In the genomic region with DNA sequence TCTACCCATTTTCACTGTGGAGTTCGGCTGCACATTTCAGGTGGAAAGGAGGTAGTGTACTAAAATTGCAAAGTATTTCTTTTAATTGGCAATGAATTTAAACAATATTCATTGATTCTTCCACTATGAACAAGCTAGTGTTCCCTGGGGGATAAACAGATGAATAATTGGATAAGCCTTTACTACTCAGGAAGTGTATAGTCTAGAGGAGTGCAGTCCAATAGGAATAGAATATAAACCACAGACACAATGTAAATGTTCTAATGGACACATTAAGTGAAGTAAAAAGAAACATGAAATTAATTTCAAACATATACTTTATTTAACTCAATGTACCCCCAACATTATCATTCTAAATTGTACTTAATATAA, we compare ENCODE assay signal across 10 cellular contexts. TPM values are rescaled to one million over a fixed set of nuclear protein-coding genes. Genes with fewer than 3 reads are reported as not detected.
DNase-seq lines count a peak whose midpoint lies in the region; ATAC-seq and TF ChIP-seq lines count a peak whose summit lies in the region.
"Had no signal": no experiment of that assay in that cellular context is flagged by ENCODE, and none has a peak within 500 bp of the region (broad histone marks: within the 10 kb centered on the region; RNA-seq: fewer than 3 reads in every experiment).

No MANE protein-coding gene starts in this region.

- H3K4me3 Mint-ChIP-seq in CD4-positive, CD25-positive, alpha-beta regulatory T cell: no peak overlapping the region

- TF ChIP-seq POLR2A in gastroesophageal sphincter (IDR thresholded peaks at IDR 0.05): no peak

- no peak overlapping the region for H3K4me3 ChIP-seq in CD4-positive, CD25-positive, alpha-beta regulatory T cell (ENCODE audit: low read depth, low read length)
- no peak overlapping the region for H3K4me3 ChIP-seq in brain microvascular endothelial cell (ENCODE audit: low read depth, low read length)
- H3K4me3 ChIP-seq in parathyroid adenoma (ENCODE audit: low read depth, low read length): peak overlapping the region; percentile 41
- H3K4me3 ChIP-seq in MG63: no peak overlapping the region
- no peak overlapping the region for H3K4me3 ChIP-seq in gastroesophageal sphincter
- H3K4me3 ChIP-seq: mucosa of descending colon had no signal

- peaks cover 14% of the 10 kb centered on the region for H3K4me1 ChIP-seq in CD4-positive, CD25-positive, alpha-beta regulatory T cell (ENCODE audit: control insufficient read depth, insufficient read depth, low read length, poor library complexity, severe bottlenecking)
- H3K4me1 ChIP-seq in parathyroid adenoma: peaks cover 38% of the 10 kb centered on the region
- H3K4me1 ChIP-seq in gastroesophageal sphincter: peaks cover 0 to 14% (median 0%) of the 10 kb centered on the region in 3 donors

- peaks cover 16 to 21% (median 18%) of the 10 kb centered on the region in 4 donors for H3K4me1 Mint-ChIP-seq in CD4-positive, CD25-positive, alpha-beta regulatory T cell

- 77 to 78% methylated on average over 1 of the region's 1 CpG for WGBS in gastroesophageal sphincter (ENCODE audit: low coverage in 1 of 2), 2 donors

- no peaks in the 10 kb centered on the region for H3K36me3 ChIP-seq in CD4-positive, CD25-positive, alpha-beta regulatory T cell (ENCODE audit: control insufficient read depth, insufficient read depth, low read length)
- H3K36me3 ChIP-seq in brain microvascular endothelial cell (replicated peaks) (no peaks in the 10 kb centered on the region), parathyroid adenoma (ENCODE audit: control insufficient read depth, insufficient read depth, low read length) (no peaks in the 10 kb centered on the region), MG63 (no peaks in the 10 kb centered on the region), gastroesophageal sphincter (no peaks in the 10 kb centered on the region)

- no peaks in the 10 kb centered on the region for H3K36me3 Mint-ChIP-seq in CD4-positive, CD25-positive, alpha-beta regulatory T cell

- TF ChIP-seq CTCF in brain microvascular endothelial cell (IDR thresholded peaks at IDR 0.05; ENCODE audit: low read depth, low read length, missing control alignments) (no peak), parathyroid adenoma (IDR thresholded peaks at IDR 0.05) (no peak), gastroesophageal sphincter (IDR thresholded peaks at IDR 0.05) (no peak)

- peak overlapping the region in 2 of 3 donors; percentile 9 to 84 for H3K27ac Mint-ChIP-seq in CD4-positive, CD25-positive, alpha-beta regulatory T cell

- no peak for DNase-seq in CD4-positive, CD25-positive, alpha-beta regulatory T cell
- peak; percentile 51 for DNase-seq in NCI-H82 treated with DMSO at 0.1 percent for 48 hours (lab: John Stamatoyannopoulos, UW; ENCODE audit: unreplicated experiment)
- DNase-seq in brain microvascular endothelial cell: no peak
- no peak for DNase-seq in AG20443 (ENCODE audit: low spot score)
- DNase-seq in MG63: no peak
- DNase-seq in NCI-H1436 treated with DMSO at 0.1 percent for 48 hours (lab: John Stamatoyannopoulos, UW): no peak
- DNase-seq: mucosa of descending colon, NCI-H1930 had no signal

- no peak overlapping the region for H3K9ac ChIP-seq in parathyroid adenoma

- H3K27me3 ChIP-seq in CD4-positive, CD25-positive, alpha-beta regulatory T cell (ENCODE audit: control insufficient read depth, insufficient read depth, low read length): no peaks in the 10 kb centered on the region
- H3K27me3 ChIP-seq in brain microvascular endothelial cell (replicated peaks) (no peaks in the 10 kb centered on the region), parathyroid adenoma (ENCODE audit: control insufficient read depth, insufficient read depth, low read length) (no peaks in the 10 kb centered on the region), MG63 (no peaks in the 10 kb centered on the region), gastroesophageal sphincter (no peaks in the 10 kb centered on the region)

- no peaks in the 10 kb centered on the region for H3K27me3 Mint-ChIP-seq in CD4-positive, CD25-positive, alpha-beta regulatory T cell

- no peak for TF ChIP-seq EP300 in gastroesophageal sphincter (IDR thresholded peaks at IDR 0.05)

- peaks cover 37% of the 10 kb centered on the region for H3K79me2 ChIP-seq in parathyroid adenoma

- ATAC-seq in CD4-positive, CD25-positive, alpha-beta regulatory T cell (ENCODE audit: low read depth in 2 of 2): no peak
- no peak for ATAC-seq in gastroesophageal sphincter

- no peaks in the 10 kb centered on the region for H3K9me3 ChIP-seq in CD4-positive, CD25-positive, alpha-beta regulatory T cell (ENCODE audit: control insufficient read depth in 2 of 2, low read length in 2 of 2)
- H3K9me3 ChIP-seq in parathyroid adenoma (ENCODE audit: control insufficient read depth, low read length) (no peaks in the 10 kb centered on the region), MG63 (peaks cover 5% of the 10 kb centered on the region; the same call in 1 of the 2 replicates), gastroesophageal sphincter (no peaks in the 10 kb centered on the region)
- H3K9me3 ChIP-seq: mucosa of descending colon had no signal

- no peak overlapping the region for H3K27ac ChIP-seq in CD4-positive, CD25-positive, alpha-beta regulatory T cell (ENCODE audit: insufficient read depth, low read length, poor library complexity, severe bottlenecking)
- H3K27ac ChIP-seq in brain microvascular endothelial cell: peak overlapping the region; percentile 100
- peak overlapping the region; percentile 91 for H3K27ac ChIP-seq in parathyroid adenoma
- no peak overlapping the region for H3K27ac ChIP-seq in gastroesophageal sphincter

- no peak overlapping the region for H2AFZ ChIP-seq in parathyroid adenoma

- no peaks in the 10 kb centered on the region for H3K9me3 Mint-ChIP-seq in CD4-positive, CD25-positive, alpha-beta regulatory T cell

- peak overlapping the region; percentile 27 for H3K4me2 ChIP-seq in parathyroid adenoma (ENCODE audit: low read length)

- in situ Hi-C loops in brain microvascular endothelial cell (cut with HindIII; ENCODE audit: low pct_ligation_motif_present, low sequenced_read_pairs): no loop called here

RNA-seq across cellular contexts. Expression of gene SGK1, which starts 28.7 kb away (rescaled TPM):
- total RNA-seq in CD4-positive, CD25-positive, alpha-beta regulatory T cell: 193 TPM
- polyA plus RNA-seq in CD4-positive, CD25-positive, alpha-beta regulatory T cell: 1 to 10 TPM; 3.6 to 8.6 (median 4.0) TPM
- 67.1 and 80.0 TPM in 2 replicates for total RNA-seq in MG63 (2014; rRNA removed; shearing (Covaris generic); ENCODE audit: low replicate concordance)
- total RNA-seq in gastroesophageal sphincter: 10 to 100 TPM; 15.1 to 38.2 (median 25.5) TPM

Comparison
In these comparisons a context has a peak if more than half of its experiments do, and no peak if none do; other contexts are left out.
1. H3K27ac ChIP-seq: peak in brain microvascular endothelial cell (single experiment) and parathyroid adenoma (single experiment); none in CD4-positive, CD25-positive, alpha-beta regulatory T cell (single experiment) and gastroesophageal sphincter (0 of 4).